Comparison of ENCODE assay signal across 8 cellular contexts in genomic region chr5:157172408-157172807, GRCh38. TPM values are rescaled to one million over a fixed set of nuclear protein-coding genes. Genes with fewer than 3 reads are reported as not detected.
DNase-seq lines count a peak whose midpoint lies in the region; ATAC-seq and TF ChIP-seq lines count a peak whose summit lies in the region.

No MANE protein-coding gene starts in this region.

- no peak overlapping the region for H3K27ac ChIP-seq in body of pancreas

- intact Hi-C loops in body of pancreas (cut with DNase I) (no loop called here), left cardiac atrium (cut with DNase I) (loop anchor here in 1 of 2 donors (10.0 kb wide), 1 partner anchor 62 kb away; no protein-coding TSS in a partner anchor)

- WGBS in body of pancreas, 2 donors, result 74 to 78% methylated on average over 2 of the region's 2 CpGs

- no peak for TF ChIP-seq POLR2A in body of pancreas (IDR thresholded peaks at IDR 0.05)

- peak; percentile 86 for DNase-seq in activated CD8-positive, alpha-beta memory T cell treated with anti-CD3 and anti-CD28 coated beads, Interleukin-2, amount 50 U/mL, for 48 hours
- peak; percentile 94 for DNase-seq in stimulated activated CD4-positive, alpha-beta T cell treated with anti-CD3 and anti-CD28 coated beads, Interleukin-1b, Interleukin-23, amount 100 ng/mL, for 48 hours
- no peak for DNase-seq in body of pancreas
- DNase-seq in NCI-H510A treated with DMSO at 0.1 percent for 48 hours (lab: John Stamatoyannopoulos, UW), result no peak
- DNase-seq in left cardiac atrium, result no peak
- no peak for DNase-seq in DMS153 treated with DMSO at 0.1 percent for 48 hours (lab: John Stamatoyannopoulos, UW; ENCODE audit: unreplicated experiment)

- ATAC-seq in GM19372 (IDR thresholded peaks at IDR 0.05; ENCODE audit: low read depth, unreplicated experiment) (peak; percentile 99), HG03439 (IDR thresholded peaks at IDR 0.05; ENCODE audit: unreplicated experiment) (peak; percentile 99), body of pancreas (no peak), left cardiac atrium (no peak)

- no peaks in the 10 kb centered on the region for H3K36me3 ChIP-seq in body of pancreas (replicated peaks in 1 of 2; ENCODE audit: insufficient read depth in 1 of 2, low read depth in 2 of 2)

- H3K9me3 ChIP-seq in body of pancreas, result no peaks in the 10 kb centered on the region

- H3K4me1 ChIP-seq in body of pancreas, result no peaks in the 10 kb centered on the region

- peaks cover 0 to 6% of the 10 kb centered on the region in 2 donors for H3K27me3 ChIP-seq in body of pancreas

- no peak overlapping the region for H3K4me3 ChIP-seq in body of pancreas

- TF ChIP-seq CTCF in body of pancreas (IDR thresholded peaks at IDR 0.05), result no peak

RNA-seq across cellular contexts. Expression of gene GARIN3, which starts 6.3 kb away (rescaled TPM):
- total RNA-seq in body of pancreas (not detected), left cardiac atrium (not detected)

RNA-seq across cellular contexts. Expression of gene ITK, which starts 8.2 kb away (rescaled TPM):
- 1 to 10 TPM in 1 of 2 donors, under 1 TPM in 1; 0.78 to 2.6 TPM for total RNA-seq in body of pancreas
- total RNA-seq in left cardiac atrium, result 1 to 10 TPM; 1.6 to 2.2 TPM

RNA-seq across cellular contexts. Expression of gene MED7, which starts 29.7 kb away (rescaled TPM):
- total RNA-seq in body of pancreas, result 1 to 10 TPM; 4.9 to 6.0 TPM
- 1 to 10 TPM; 9.4 to 9.6 TPM for total RNA-seq in left cardiac atrium

Comparison
In these comparisons a context has a peak if more than half of its experiments do, and no peak if none do; other contexts are left out.
1. ATAC-seq: peak in GM19372 (single experiment) and HG03439 (single experiment); none in body of pancreas (single experiment) and left cardiac atrium (0 of 2).
2. DNase-seq: peak in activated CD8-positive, alpha-beta memory T cell treated with anti-CD3 and anti-CD28 coated beads, Interleukin-2, amount 50 U/mL, for 48 hours (single experiment) and stimulated activated CD4-positive, alpha-beta T cell treated with anti-CD3 and anti-CD28 coated beads, Interleukin-1b, Interleukin-23, amount 100 ng/mL, for 48 hours (single experiment); none in body of pancreas (0 of 4), NCI-H510A treated with DMSO at 0.1 percent for 48 hours (single experiment), left cardiac atrium (single experiment) and DMS153 treated with DMSO at 0.1 percent for 48 hours (single experiment).